In genomic region chr1:38424677-38425076, GRCh38 we compare ENCODE assay signal across 1 cellular context.
TF ChIP-seq lines count a peak whose summit lies in the region.

No MANE protein-coding gene starts in this region.

TF ChIP-seq in GM23338, 12 proteins besides CTCF, POLR2A, EP300 and RAD21 (continued from another document):
- TF ChIP-seq ZNF462 (CRISPR knock-in tag; IDR thresholded peaks at IDR 0.05) = no peak
- TF ChIP-seq EZH2phosphoT487 (IDR thresholded peaks at IDR 0.05; ENCODE audit: unreplicated experiment) = no peak
